Comparison of ENCODE assay signal across 9 cellular contexts in the genomic region with DNA sequence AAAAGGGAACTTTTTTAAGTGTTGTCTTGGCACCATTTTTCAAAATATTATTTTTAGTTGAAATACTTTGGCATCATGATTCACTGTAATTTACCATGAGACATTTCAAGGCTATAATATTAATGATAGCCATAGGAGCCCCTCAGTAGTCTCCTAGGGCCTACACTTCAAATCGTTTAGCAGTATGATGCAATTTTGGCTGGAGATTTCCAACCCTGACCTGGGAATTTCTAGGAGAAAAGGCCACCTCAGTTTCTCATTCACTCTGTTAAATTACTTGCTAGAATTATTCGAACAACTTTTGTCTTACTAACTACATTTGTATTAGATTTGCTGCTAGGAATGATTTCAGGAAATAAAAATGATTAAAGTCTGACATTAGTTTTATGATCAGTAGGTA.
"Had no signal": no experiment of that assay in that cellular context is flagged by ENCODE, and none has a peak within 500 bp of the region (broad histone marks: within the 10 kb centered on the region; RNA-seq: fewer than 3 reads in every experiment).

No MANE protein-coding gene starts in this region.

- H3K4me1 Mint-ChIP-seq: H9 had no signal

- H3K4me3 Mint-ChIP-seq: H9, HFFc6 had no signal

- DNase-seq: GM23248, GOT3, H7, H9, HCEC 1CT, HFFc6 had no signal

- H3K9ac ChIP-seq: GM23248 had no signal

- H3K27ac ChIP-seq: GM23248 had no signal

- ATAC-seq: HCT116 had no signal

- H3K36me3 ChIP-seq: HAP-1 had no signal

- FAIRE-seq: H54 had no signal

- H3K9me3 Mint-ChIP-seq: H9 had no signal

- H3K4me1 ChIP-seq: HAP-1 had no signal

- H3K9me3 ChIP-seq: HAP-1 had no signal

- H3K27ac Mint-ChIP-seq: H9, HFFc6 had no signal

- H2AFZ ChIP-seq: GM23248 had no signal

- H3K4me3 ChIP-seq: GM23248, HAP-1 had no signal
